ENCODE assay signal across 23 cellular contexts in the genomic region with DNA sequence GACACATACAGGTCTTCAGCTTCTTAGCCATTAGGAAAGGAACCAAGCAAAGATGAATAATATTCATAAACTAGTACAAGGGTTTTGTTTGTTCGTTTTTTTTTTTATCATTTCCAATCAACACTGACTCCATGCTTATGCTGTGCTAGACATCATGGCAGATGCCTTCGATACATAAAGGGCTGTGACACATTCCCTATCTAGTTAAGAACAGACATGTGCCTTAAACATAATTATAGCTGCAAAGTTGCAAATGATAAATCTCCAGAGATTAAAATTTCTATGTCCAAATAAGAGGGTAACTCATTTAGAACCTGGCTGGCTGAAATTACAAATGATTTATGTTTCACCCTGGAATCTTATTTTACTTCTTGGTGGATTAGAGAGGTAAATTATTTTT.
"Had no signal": no experiment of that assay in that cellular context is flagged by ENCODE, and none has a peak within 500 bp of the region (broad histone marks: within the 10 kb centered on the region; RNA-seq: fewer than 3 reads in every experiment).

No MANE protein-coding gene starts in this region.

- H3K27ac ChIP-seq: colonic mucosa, esophagus muscularis mucosa, heart right ventricle, lower lobe of right lung, neural progenitor cell, parathyroid adenoma, right lobe of liver, stomach, thyroid gland, vagina had no signal

- H3K36me3 ChIP-seq: colonic mucosa, esophagus muscularis mucosa, heart right ventricle, lower lobe of right lung, neural progenitor cell, right lobe of liver, stomach, thyroid gland, vagina had no signal

- DNase-seq: colonic mucosa; effector CD8-positive, alpha-beta T cell; endodermal cell; foreskin melanocyte; glutamatergic neuron; heart right ventricle; hippocampal formation; left ventricle myocardium superior; lower lobe of right lung; midbrain; naive thymus-derived CD4-positive, alpha-beta T cell; right lobe of liver; small intestine; stimulated activated CD4-positive, alpha-beta T cell treated with anti-CD3 and anti-CD28 coated beads, Interleukin-15, amount 100 ng/mL, for 24 hours; stimulated activated CD4-positive, alpha-beta T cell treated with anti-CD3 and anti-CD28 coated beads, Interleukin-2, amount 100 ng/mL, for 48 hours; stimulated activated CD8-positive, alpha-beta memory T cell treated with anti-CD3 and anti-CD28 coated beads, Interleukin-4, amount 100 ng/mL, for 48 hours; stimulated activated naive CD4-positive, alpha-beta T cell treated with Interleukin-2 at 50 U/mL for 16 hours; stomach; thyroid gland had no signal

- H3K4me1 ChIP-seq: colonic mucosa, esophagus muscularis mucosa, heart right ventricle, lower lobe of right lung, parathyroid adenoma, right lobe of liver, stomach, thyroid gland, vagina had no signal

- H3K4me3 ChIP-seq: colonic mucosa, esophagus muscularis mucosa, heart right ventricle, lower lobe of right lung, neural progenitor cell, right lobe of liver, stomach, thyroid gland, vagina had no signal

- H3K79me2 ChIP-seq: parathyroid adenoma had no signal

- H3K4me2 ChIP-seq: neural progenitor cell had no signal

- H3K27me3 ChIP-seq: colonic mucosa, esophagus muscularis mucosa, heart right ventricle, neural progenitor cell, right lobe of liver, stomach, thyroid gland, vagina had no signal

- H3K9me3 ChIP-seq: colonic mucosa, esophagus muscularis mucosa, heart right ventricle, lower lobe of right lung, right lobe of liver, stomach, thyroid gland, vagina had no signal

- H3K9ac ChIP-seq: neural progenitor cell, parathyroid adenoma had no signal
